In genomic region chr14:88989911-88990310, GRCh38 we compare ENCODE assay signal across 25 cellular contexts.
"Had no signal": no experiment of that assay in that cellular context is flagged by ENCODE, and none has a peak within 500 bp of the region (broad histone marks: within the 10 kb centered on the region; RNA-seq: fewer than 3 reads in every experiment).

No MANE protein-coding gene starts in this region.

- H3K27me3 ChIP-seq: pancreas, right lobe of liver, sigmoid colon, stomach, thyroid gland, tibial nerve, upper lobe of left lung, uterus had no signal

- FAIRE-seq: pancreas, small intestine had no signal

- H3K4me1 ChIP-seq: pancreas, prostate gland, right lobe of liver, sigmoid colon, stomach, tibial nerve, upper lobe of left lung, uterus had no signal

- H3K27ac ChIP-seq: neutrophil, pancreas, prostate gland, right lobe of liver, sigmoid colon, stomach, thoracic aorta, thyroid gland, tibial nerve, upper lobe of left lung, uterus had no signal

- H3K4me3 ChIP-seq: pancreas, prostate gland, right lobe of liver, sigmoid colon, stomach, thoracic aorta, thyroid gland, tibial nerve, upper lobe of left lung, uterus had no signal

- ATAC-seq: naive thymus-derived CD8-positive, alpha-beta T cell; natural killer cell treated with Interleukin-12 subunit alpha and Interleukin-12 subunit beta and Interleukin-15 and Interleukin-18, amount 100 ng/mL, for 72 hours; pancreas; right cardiac atrium; right lobe of liver; stimulated activated effector memory CD8-positive, alpha-beta T cell treated with anti-CD3 and anti-CD28 coated beads, Interleukin-12 subunit alpha, Interleukin-12 subunit beta, amount 100 ng/mL, for 72 hours; stimulated activated naive B cell treated with anti-CD40 and anti-IgM and Interleukin-4, amounts not matched to agents 10 μg/mL and 1 μg/mL and 100 μg/mL, for 72 hours had no signal

- H3K9me3 ChIP-seq: neutrophil, pancreas, prostate gland, right lobe of liver, thoracic aorta, thyroid gland, upper lobe of left lung, uterus had no signal

- DNase-seq: naive thymus-derived CD8-positive, alpha-beta T cell; nephron progenitor cell; nucleus accumbens; pancreas; right cardiac atrium; right lobe of liver; sigmoid colon; small intestine; stimulated activated CD4-positive, alpha-beta T cell treated with anti-CD3 and anti-CD28 coated beads, Interleukin-15, amount 100 ng/mL, for 24 hours; stimulated activated CD4-positive, alpha-beta T cell treated with anti-CD3 and anti-CD28 coated beads, Interleukin-2, amount 100 ng/mL, for 24 hours; stimulated activated CD4-positive, alpha-beta T cell treated with anti-CD3 and anti-CD28 coated beads, Interleukin-2, amount 100 ng/mL, for 48 hours; stimulated activated CD4-positive, alpha-beta T cell treated with anti-CD3 and anti-CD28 coated beads, Interleukin-4, amount 100 ng/mL, for 24 hours; stimulated activated naive B cell treated with anti-CD40 and anti-IgM and Interleukin-4, amounts not matched to agents 10 μg/mL and 1 μg/mL and 100 μg/mL, for 72 hours; stimulated activated naive CD4-positive, alpha-beta T cell treated with Interleukin-2 at 50 U/mL for 16 hours; stomach; thyroid gland; trophoblast cell; upper lobe of left lung; uterus had no signal

- H3K36me3 ChIP-seq: neutrophil, pancreas, prostate gland, right lobe of liver, sigmoid colon, stomach, thoracic aorta, thyroid gland, tibial nerve, upper lobe of left lung, uterus had no signal
